Comparison of ENCODE assay signal across 8 cellular contexts in the genomic region with DNA sequence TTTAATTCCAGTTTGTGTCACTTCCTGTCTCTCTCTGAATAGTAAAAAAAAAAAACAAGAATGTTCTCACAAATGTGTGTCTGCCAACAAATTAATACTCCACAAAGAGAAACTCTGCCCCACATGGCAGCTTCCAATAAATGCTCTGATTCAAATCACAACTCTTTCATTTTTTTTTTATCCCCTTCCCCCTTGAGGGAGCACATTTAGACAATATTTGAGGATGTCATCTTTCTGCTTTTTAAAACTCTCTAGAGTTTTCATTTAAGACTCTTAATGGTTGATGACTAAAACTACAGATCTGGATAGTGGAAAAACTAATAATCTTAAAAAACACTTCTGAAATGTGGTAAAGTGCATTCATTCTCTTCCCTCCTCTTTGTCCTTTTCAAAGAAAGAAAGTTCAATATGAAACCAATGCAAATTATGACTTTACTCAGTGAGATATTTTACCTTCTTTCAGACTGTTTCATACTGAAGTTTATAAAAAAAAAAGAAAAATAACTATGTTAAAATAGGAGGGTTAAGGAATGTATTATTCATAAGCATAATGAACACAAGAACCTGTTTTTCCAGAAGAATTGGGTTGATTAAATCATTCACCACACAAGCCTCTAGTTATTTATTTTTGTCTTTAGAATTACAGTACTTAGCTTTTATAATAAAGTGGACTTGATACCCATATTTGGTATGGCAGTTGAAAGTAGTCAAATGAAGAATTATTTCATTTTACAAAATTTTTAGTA. TPM values are rescaled to one million over a fixed set of nuclear protein-coding genes. Genes with fewer than 3 reads are reported as not detected.
DNase-seq lines count a peak whose midpoint lies in the region; ATAC-seq and TF ChIP-seq lines count a peak whose summit lies in the region.

No MANE protein-coding gene starts in this region.

- intact Hi-C loops in ovary (cut with DNase I): no loop called here

- peaks cover 62% of the 10 kb centered on the region for H3K36me3 ChIP-seq in SJSA1
- H3K36me3 ChIP-seq in ovary: no peaks in the 10 kb centered on the region
- H3K36me3 ChIP-seq in endodermal cell (ENCODE audit: control insufficient read depth, insufficient read depth, low read length): no peaks in the 10 kb centered on the region

- H3K9ac ChIP-seq in endodermal cell (ENCODE audit: extremely low read depth, low read length, poor library complexity, severe bottlenecking): no peak overlapping the region

- TF ChIP-seq CTCF in ovary (IDR thresholded peaks at IDR 0.05) (peak in 2 of 3 donors; percentile 16 to 21), endodermal cell (conservative IDR thresholded peaks at IDR 0.05) (no peak), nephron progenitor cell (IDR thresholded peaks at IDR 0.05) (no peak)

- ATAC-seq in GM18505 (IDR thresholded peaks at IDR 0.05; ENCODE audit: unreplicated experiment): peak; percentile 47
- peak; percentile 58 for ATAC-seq in HG02642 (IDR thresholded peaks at IDR 0.05; ENCODE audit: poor library complexity, unreplicated experiment)

- TF ChIP-seq POLR2A in GM18505 (IDR thresholded peaks at IDR 0.05; ENCODE audit: borderline replicate concordance, extremely low read depth, insufficient read depth, insufficient read length): no peak
- no peak for TF ChIP-seq POLR2A in ovary (IDR thresholded peaks at IDR 0.05)

- H3K27me3 ChIP-seq in SJSA1 (replicated peaks): no peaks in the 10 kb centered on the region
- no peaks in the 10 kb centered on the region for H3K27me3 ChIP-seq in ovary
- no peaks in the 10 kb centered on the region for H3K27me3 ChIP-seq in endodermal cell (ENCODE audit: control insufficient read depth, insufficient read depth, low read length, poor library complexity, severe bottlenecking)

- H3K4me1 ChIP-seq in SJSA1 (replicated peaks) (peaks cover 57% of the 10 kb centered on the region), ovary (ENCODE audit: insufficient read depth) (peaks cover 1% of the 10 kb centered on the region), endodermal cell (ENCODE audit: control insufficient read depth, insufficient read depth, low read length) (no peaks in the 10 kb centered on the region)

- no peak overlapping the region for H3K4me3 ChIP-seq in SJSA1
- no peak overlapping the region for H3K4me3 ChIP-seq in ovary
- H3K4me3 ChIP-seq in endodermal cell (ENCODE audit: low read length): no peak overlapping the region

- H3K27ac Mint-ChIP-seq in endodermal cell: no peak overlapping the region
- H3K27ac Mint-ChIP-seq in nephron progenitor cell: no peak overlapping the region

- TF ChIP-seq EP300 in ovary (IDR thresholded peaks at IDR 0.05): no peak

- H3K9me3 ChIP-seq in SJSA1 (replicated peaks) (no peaks in the 10 kb centered on the region), ovary (no peaks in the 10 kb centered on the region), endodermal cell (ENCODE audit: control insufficient read depth, low read length) (no peaks in the 10 kb centered on the region)

- H3K9me3 Mint-ChIP-seq in endodermal cell (no peaks in the 10 kb centered on the region), nephron progenitor cell (no peaks in the 10 kb centered on the region)

- peak overlapping the region; percentile 78 for H3K27ac ChIP-seq in SJSA1
- peak overlapping the region in 1 of 2 donors; percentile 57 for H3K27ac ChIP-seq in ovary
- H3K27ac ChIP-seq in endodermal cell (ENCODE audit: low read depth, low read length): no peak overlapping the region

- H3K27me3 Mint-ChIP-seq in endodermal cell (ENCODE audit: insufficient read depth) (peaks cover 3% of the 10 kb centered on the region), nephron progenitor cell (ENCODE audit: low read depth, poor library complexity) (no peaks in the 10 kb centered on the region)

- DNase-seq in SJSA1 (ENCODE audit: low read depth in 1 of 2, low spot score in 2 of 2) (peak in 1 of 2 experiments; percentile 50), epidermal melanocyte (ENCODE audit: insufficient read length, low spot score) (peak; percentile 55), ovary (no peak), GM19240 (ENCODE audit: insufficient read length, low spot score) (no peak), endodermal cell (no peak), nephron progenitor cell (no peak)

- H3K36me3 Mint-ChIP-seq in endodermal cell (ENCODE audit: low read depth) (no peaks in the 10 kb centered on the region), nephron progenitor cell (ENCODE audit: low read depth) (peaks cover 58% of the 10 kb centered on the region)

- H3K4me1 Mint-ChIP-seq in endodermal cell: peaks cover 7% of the 10 kb centered on the region
- no peaks in the 10 kb centered on the region for H3K4me1 Mint-ChIP-seq in nephron progenitor cell

- H3K4me3 Mint-ChIP-seq in endodermal cell (no peak overlapping the region), nephron progenitor cell (no peak overlapping the region)

RNA-seq across cellular contexts. Expression of a gene that starts 42.4 kb away (rescaled TPM):
- 15.5 and 34.0 TPM in 2 replicates for total RNA-seq in SJSA1 (2014; rRNA removed; shearing (Covaris generic))
- 10 to 100 TPM; 20.1 to 61.8 (median 38.6) TPM for total RNA-seq in ovary
- 10 to 100 TPM; 18.3 to 24.0 TPM for polyA plus RNA-seq in ovary
- 1 to 10 TPM; 1.2 to 1.8 TPM for total RNA-seq in endodermal cell
- polyA plus RNA-seq in endodermal cell (2013, experiment 1 of 2): 5.5 TPM
- 5.5 TPM for polyA plus RNA-seq in endodermal cell (2013, experiment 2 of 2)

Comparison
In these comparisons a context has a peak if more than half of its experiments do, and no peak if none do; other contexts are left out.
1. CTCF ChIP-seq: peak in ovary (2 of 3); none in endodermal cell (single experiment) and nephron progenitor cell (single experiment).